In genomic region chr2:9629222-9630000, GRCh38 we compare ENCODE assay signal across 8 cellular contexts. TPM values are rescaled to one million over a fixed set of nuclear protein-coding genes. Genes with fewer than 3 reads are reported as not detected.
DNase-seq lines count a peak whose midpoint lies in the region; ATAC-seq and TF ChIP-seq lines count a peak whose summit lies in the region.

No MANE protein-coding gene starts in this region.

- no peaks in the 10 kb centered on the region for H3K27me3 Mint-ChIP-seq in neural crest cell (ENCODE audit: low read depth)

- H3K27ac ChIP-seq in epithelial cell of prostate = peak overlapping the region; percentile 79

- peak overlapping the region; percentile 99 for H3K4me3 Mint-ChIP-seq in neural crest cell

- peaks cover 23% of the 10 kb centered on the region for H3K36me3 Mint-ChIP-seq in neural crest cell (ENCODE audit: low read depth)

- peak overlapping the region; percentile 98 for H3K27ac Mint-ChIP-seq in neural crest cell (ENCODE audit: unreplicated experiment)

- DNase-seq in NCI-H1694 treated with DMSO at 0.1 percent for 48 hours (lab: John Stamatoyannopoulos, UW) = peak; percentile 43
- no peak for DNase-seq in NCI-H1694 (lab: John Stamatoyannopoulos, UW)
- peak; percentile 80 for DNase-seq in RKO (ENCODE audit: low spot score)
- no peak for DNase-seq in epithelial cell of prostate (ENCODE audit: low read depth, low spot score)
- DNase-seq in neural crest cell (ENCODE audit: low read depth, low spot score) = no peak
- DNase-seq in DMS153 (lab: John Stamatoyannopoulos, UW) = no peak
- DNase-seq in nucleus accumbens (lab: John Stamatoyannopoulos, UW) = no peak

- H3K4me1 Mint-ChIP-seq in neural crest cell = peaks cover 63% of the 10 kb centered on the region

- H3K9me3 Mint-ChIP-seq in neural crest cell = no peaks in the 10 kb centered on the region

- no peak for ATAC-seq in GM21390 (IDR thresholded peaks at IDR 0.05; ENCODE audit: unreplicated experiment)

- TF ChIP-seq CTCF in neural crest cell (conservative IDR thresholded peaks at IDR 0.05) = no peak

RNA-seq across cellular contexts. Expression of gene YWHAQ, which starts 1.4 kb away (rescaled TPM):
- total RNA-seq in neural crest cell = 503 and 518 TPM in 2 replicates

Comparison
In these comparisons a context has a peak if more than half of its experiments do, and no peak if none do; other contexts are left out.
1. DNase-seq: peak in NCI-H1694 treated with DMSO at 0.1 percent for 48 hours (single experiment) and RKO (single experiment); none in NCI-H1694 (single experiment), epithelial cell of prostate (single experiment), neural crest cell (single experiment), DMS153 (single experiment) and nucleus accumbens (0 of 56).